Comparison of ENCODE assay signal across 8 cellular contexts in the genomic region with DNA sequence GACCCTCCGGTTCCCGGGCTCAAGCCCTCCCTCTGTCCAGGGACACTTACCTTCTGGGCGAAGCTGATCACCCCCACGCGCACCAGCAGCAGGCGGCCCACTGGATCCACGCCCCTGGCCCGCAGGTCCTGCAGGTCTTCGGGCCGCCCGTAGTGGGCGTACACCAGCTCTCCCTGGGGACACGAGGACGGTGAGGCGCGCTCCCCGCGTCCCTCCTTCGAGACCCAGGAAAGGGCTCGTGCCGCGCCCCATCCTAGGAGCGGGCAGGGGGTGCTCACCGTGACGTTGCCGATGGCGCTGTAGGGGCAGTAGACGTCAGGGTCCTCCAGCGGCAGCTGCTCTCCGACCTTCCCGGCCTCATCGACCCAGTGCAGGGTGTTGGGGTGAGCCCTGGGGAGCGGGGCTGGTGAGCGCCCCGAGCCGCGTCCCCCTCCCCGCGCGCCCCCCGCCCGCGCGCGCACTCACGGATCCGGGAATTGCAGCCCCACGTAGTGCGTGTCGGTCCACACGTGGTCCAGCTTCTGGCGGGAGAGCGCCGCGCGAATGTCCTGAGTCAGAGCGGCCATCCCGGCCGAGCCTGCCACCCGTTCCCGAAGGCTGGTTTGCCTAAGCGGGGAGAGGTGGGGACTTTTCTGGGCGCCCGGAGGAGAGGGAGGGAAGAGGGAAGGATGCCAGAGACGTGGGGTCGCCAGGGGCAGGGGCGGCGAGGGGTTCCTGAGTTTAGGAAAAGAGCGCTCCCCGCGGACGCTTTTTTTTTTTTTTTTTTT. TPM values are rescaled to one million over a fixed set of nuclear protein-coding genes. Genes with fewer than 3 reads are reported as not detected.
A peak's percentile ranks its signal among the peaks of the same experiment; 100 is the strongest.
DNase-seq lines count a peak whose midpoint lies in the region; ATAC-seq and TF ChIP-seq lines count a peak whose summit lies in the region.

No MANE protein-coding gene starts in this region.

- no peak overlapping the region for H3K27ac ChIP-seq in endodermal cell (ENCODE audit: low read depth, low read length)
- peak overlapping the region; percentile 56 for H3K27ac ChIP-seq in naive thymus-derived CD4-positive, alpha-beta T cell (ENCODE audit: low read depth, low read length)
- no peak overlapping the region for H3K27ac ChIP-seq in thymus (ENCODE audit: low read depth)

- peak overlapping the region; percentile 73 for H3K4me3 ChIP-seq in endodermal cell (ENCODE audit: low read length)
- peak overlapping the region; percentile 68 for H3K4me3 ChIP-seq in naive thymus-derived CD4-positive, alpha-beta T cell (ENCODE audit: low read length)
- peak overlapping the region; percentile 55 for H3K4me3 ChIP-seq in thymus (ENCODE audit: low read length)

- H3K9me3 ChIP-seq in endodermal cell (ENCODE audit: control insufficient read depth, low read length) (no peaks in the 10 kb centered on the region), thymus (ENCODE audit: control insufficient read depth) (no peaks in the 10 kb centered on the region)
- no peaks in the 10 kb centered on the region for H3K9me3 ChIP-seq in naive thymus-derived CD4-positive, alpha-beta T cell (ENCODE audit: control insufficient read depth in 2 of 3, low read length in 3 of 3)

- H3K4me3 Mint-ChIP-seq in endodermal cell: peak overlapping the region; percentile 53
- H3K4me3 Mint-ChIP-seq in naive thymus-derived CD4-positive, alpha-beta T cell: peak overlapping the region; percentile 79 to 89 (median 84)

- TF ChIP-seq POLR2A in GM18526 (IDR thresholded peaks at IDR 0.05; ENCODE audit: extremely low read depth, insufficient read length): peak; percentile 21

- H3K27me3 Mint-ChIP-seq in endodermal cell (ENCODE audit: insufficient read depth): peaks cover 46% of the 10 kb centered on the region
- H3K27me3 Mint-ChIP-seq in naive thymus-derived CD4-positive, alpha-beta T cell: peaks cover 0 to 4% (median 0%) of the 10 kb centered on the region in 5 donors

- intact Hi-C loops in naive thymus-derived CD4-positive, alpha-beta T cell (cut with micrococcal nuclease): loop anchor here (1.0 to 2.0 kb wide), 5 partner anchors 29 to 58 kb away; partner anchors contain the start of genes GNB2 (in 2 of the 2), FBXO24 (in 1 of the 2) and LRCH4 (in 1 of the 2)

- H3K36me3 ChIP-seq in endodermal cell (ENCODE audit: control insufficient read depth, insufficient read depth, low read length) (no peaks in the 10 kb centered on the region), thymus (ENCODE audit: control insufficient read depth, insufficient read depth) (no peaks in the 10 kb centered on the region)
- H3K36me3 ChIP-seq in naive thymus-derived CD4-positive, alpha-beta T cell (ENCODE audit: control insufficient read depth in 2 of 3, insufficient read depth in 3 of 3, low read length in 3 of 3): no peaks in the 10 kb centered on the region

- ATAC-seq in naive thymus-derived CD4-positive, alpha-beta T cell: peak; percentile 79

- WGBS in endodermal cell (ENCODE audit: insufficient coverage in 1 of 2, insufficient read length in 1 of 2), 2 experiments: 0 to 4% methylated on average over 14 to 72 of the region's 72 CpGs
- WGBS in thymus: 2% methylated on average over 72 of the region's 72 CpGs

- peak; percentile 57 for DNase-seq in AG08395 (ENCODE audit: low spot score)
- DNase-seq in NCI-H1105 (lab: John Stamatoyannopoulos, UW): peak; percentile 11
- DNase-seq in activated CD4-positive, alpha-beta T cell treated with anti-CD3 and anti-CD28 coated beads, Interleukin-2, amount 50 U/mL, for 48 hours: peak; percentile 75 to 78
- peak; percentile 81 for DNase-seq in endodermal cell
- peak in 8 of 9 donors; percentile 39 to 72 (median 45) for DNase-seq in naive thymus-derived CD4-positive, alpha-beta T cell
- no peak for DNase-seq in NCI-H1048 (lab: John Stamatoyannopoulos, UW)

- no peak overlapping the region for H3K9ac ChIP-seq in endodermal cell (ENCODE audit: extremely low read depth, low read length, poor library complexity, severe bottlenecking)

- peak; percentile 71 for TF ChIP-seq CTCF in endodermal cell (conservative IDR thresholded peaks at IDR 0.05)

- H3K4me1 Mint-ChIP-seq in endodermal cell: peaks cover 3% of the 10 kb centered on the region
- H3K4me1 Mint-ChIP-seq in naive thymus-derived CD4-positive, alpha-beta T cell: peaks cover 10 to 42% (median 25%) of the 10 kb centered on the region in 7 donors

- H3K9me3 Mint-ChIP-seq in endodermal cell: no peaks in the 10 kb centered on the region
- H3K9me3 Mint-ChIP-seq in naive thymus-derived CD4-positive, alpha-beta T cell: peaks cover 0 to 4% (median 0%) of the 10 kb centered on the region in 11 donors

- CTCF ChIA-PET in naive thymus-derived CD4-positive, alpha-beta T cell (lab: Charles Lee): interaction anchor here (0.6 to 2.7 kb wide), 3 partner anchors 10 to 72 kb away, joined by 3 to 20 read pairs (median 5); partner anchors contain the start of gene POP7

- H3K4me1 ChIP-seq in endodermal cell (ENCODE audit: control insufficient read depth, insufficient read depth, low read length) (no peaks in the 10 kb centered on the region), thymus (ENCODE audit: control insufficient read depth, insufficient read depth, low read length) (no peaks in the 10 kb centered on the region)
- H3K4me1 ChIP-seq in naive thymus-derived CD4-positive, alpha-beta T cell (ENCODE audit: control insufficient read depth in 2 of 2, insufficient read depth in 2 of 2, low read length in 2 of 2): no peaks in the 10 kb centered on the region

- no peaks in the 10 kb centered on the region for H3K36me3 Mint-ChIP-seq in endodermal cell (ENCODE audit: low read depth)
- peaks cover 0 to 10% (median 0%) of the 10 kb centered on the region in 5 donors for H3K36me3 Mint-ChIP-seq in naive thymus-derived CD4-positive, alpha-beta T cell

- H3K27ac Mint-ChIP-seq in endodermal cell: no peak overlapping the region
- H3K27ac Mint-ChIP-seq in naive thymus-derived CD4-positive, alpha-beta T cell: peak overlapping the region in 7 of 9 donors; percentile 40 to 92 (median 63)

- peaks cover 33% of the 10 kb centered on the region for H3K27me3 ChIP-seq in endodermal cell (ENCODE audit: control insufficient read depth, insufficient read depth, low read length, poor library complexity, severe bottlenecking)
- no peaks in the 10 kb centered on the region for H3K27me3 ChIP-seq in naive thymus-derived CD4-positive, alpha-beta T cell (ENCODE audit: control insufficient read depth in 2 of 2, insufficient read depth in 2 of 2, low read length in 2 of 2)
- H3K27me3 ChIP-seq in thymus (ENCODE audit: control insufficient read depth, insufficient read depth): peaks cover 10% of the 10 kb centered on the region

- POLR2A ChIA-PET in naive thymus-derived CD4-positive, alpha-beta T cell (lab: Charles Lee): interaction anchor here (0.6 to 2.7 kb wide), 13 partner anchors 9 to 114 kb away, joined by 3 to 11 read pairs (median 4); partner anchors contain the start of genes ACTL6B, GNB2 and MOSPD3

RNA-seq across cellular contexts. Expression of gene TFR2, which starts 8.2 kb away (rescaled TPM):
- total RNA-seq in endodermal cell: 1 to 10 TPM; 1.4 to 2.1 TPM
- 1.7 TPM for polyA plus RNA-seq in endodermal cell (2013, experiment 1 of 2)
- 1.2 TPM for polyA plus RNA-seq in endodermal cell (2013, experiment 2 of 2)
- 10 to 100 TPM in 1 of 5 experiments, 1 to 10 TPM in 4; 1.8 to 14.4 (median 4.0) TPM for total RNA-seq in naive thymus-derived CD4-positive, alpha-beta T cell
- 1 to 10 TPM in 1 of 2 donors, under 1 TPM in 1; 0.55 to 1.3 TPM for polyA plus RNA-seq in naive thymus-derived CD4-positive, alpha-beta T cell
- polyA plus RNA-seq in thymus: 1.0 TPM

RNA-seq across cellular contexts. Expression of gene MOSPD3, which starts 20.8 kb away (rescaled TPM):
- 10 to 100 TPM; 19.8 to 25.5 TPM for total RNA-seq in endodermal cell
- 33.1 TPM for polyA plus RNA-seq in endodermal cell (2013, experiment 1 of 2)
- 32.4 TPM for polyA plus RNA-seq in endodermal cell (2013, experiment 2 of 2)
- 10 to 100 TPM in 4 of 5 experiments, 1 to 10 TPM in 1; 8.8 to 54.9 (median 13.1) TPM for total RNA-seq in naive thymus-derived CD4-positive, alpha-beta T cell
- polyA plus RNA-seq in naive thymus-derived CD4-positive, alpha-beta T cell: 10 to 100 TPM; 20.4 to 20.6 TPM
- polyA plus RNA-seq in thymus: 21.6 TPM

RNA-seq across cellular contexts. Expression of gene ACTL6B, which starts 23.1 kb away (rescaled TPM):
- total RNA-seq in endodermal cell: not detected
- 5.3 TPM for polyA plus RNA-seq in endodermal cell (2013, experiment 1 of 2)
- 4.4 TPM for polyA plus RNA-seq in endodermal cell (2013, experiment 2 of 2)
- total RNA-seq in naive thymus-derived CD4-positive, alpha-beta T cell: not detected
- not detected for polyA plus RNA-seq in naive thymus-derived CD4-positive, alpha-beta T cell
- polyA plus RNA-seq in thymus: 0.18 TPM

RNA-seq across cellular contexts. Expression of gene PCOLCE, which starts 31.0 kb away (rescaled TPM):
- total RNA-seq in endodermal cell: 10 to 100 TPM; 17.5 to 37.7 TPM
- polyA plus RNA-seq in endodermal cell (2013, experiment 1 of 2): 47.4 TPM
- polyA plus RNA-seq in endodermal cell (2013, experiment 2 of 2): 40.5 TPM
- 10 to 100 TPM in 1 of 5 experiments, 1 to 10 TPM in 4; 9.1 to 11.7 (median 9.5) TPM for total RNA-seq in naive thymus-derived CD4-positive, alpha-beta T cell
- polyA plus RNA-seq in naive thymus-derived CD4-positive, alpha-beta T cell: under 1 TPM in 1 of 2 donors, not detected in 1; 0.64 TPM
- polyA plus RNA-seq in thymus: 25.3 TPM

RNA-seq across cellular contexts. Expression of gene GNB2, which starts 40.4 kb away (rescaled TPM):
- 100 to 1,000 TPM; 197 to 230 TPM for total RNA-seq in endodermal cell
- polyA plus RNA-seq in endodermal cell (2013, experiment 1 of 2): 186 TPM
- polyA plus RNA-seq in endodermal cell (2013, experiment 2 of 2): 184 TPM
- 100 to 1,000 TPM in 4 of 5 experiments, 10 to 100 TPM in 1; 98.2 to 215 (median 132) TPM for total RNA-seq in naive thymus-derived CD4-positive, alpha-beta T cell
- polyA plus RNA-seq in naive thymus-derived CD4-positive, alpha-beta T cell: 10 to 100 TPM; 35.8 to 53.2 TPM
- 130 TPM for polyA plus RNA-seq in thymus
